Comparison of ENCODE assay signal across 26 cellular contexts in the genomic region with DNA sequence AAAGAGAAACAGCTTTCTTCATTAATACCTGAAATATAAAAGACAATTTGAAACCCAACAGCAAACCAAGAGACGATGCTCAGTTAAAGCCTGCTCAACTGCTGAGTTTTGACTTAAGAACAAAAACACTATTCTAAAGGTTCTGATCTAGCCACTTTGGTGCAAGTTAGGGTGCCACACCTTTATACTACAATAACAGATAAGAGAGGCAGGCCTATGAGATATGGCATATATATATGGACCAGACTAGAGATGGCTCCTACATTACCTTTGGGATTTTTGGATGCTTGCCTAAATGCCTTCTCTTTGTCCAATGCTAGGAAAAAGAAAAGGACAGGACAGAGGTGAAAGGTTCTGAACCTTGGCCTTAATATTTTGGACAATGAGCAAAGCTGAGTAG.
"Had no signal": no experiment of that assay in that cellular context is flagged by ENCODE, and none has a peak within 500 bp of the region (broad histone marks: within the 10 kb centered on the region; RNA-seq: fewer than 3 reads in every experiment).

No MANE protein-coding gene starts in this region.

- DNase-seq: hippocampal formation; immature natural killer cell; kidney; left ventricle myocardium inferior; mesendoderm; naive thymus-derived CD4-positive, alpha-beta T cell; occipital lobe; right lobe of liver; stimulated activated CD4-positive, alpha-beta T cell treated with anti-CD3 and anti-CD28 coated beads, Interleukin-1b, Interleukin-23, amount 100 ng/mL, for 48 hours; stimulated activated CD4-positive, alpha-beta T cell treated with anti-CD3 and anti-CD28 coated beads, Interleukin-2, amount 100 ng/mL, for 48 hours; stimulated activated CD4-positive, alpha-beta T cell treated with anti-CD3 and anti-CD28 coated beads, Interleukin-4, amount 100 ng/mL, for 4 hours; stimulated activated CD8-positive, alpha-beta memory T cell treated with anti-CD3 and anti-CD28 coated beads, Interleukin-4, amount 100 ng/mL, for 48 hours; stimulated activated naive B cell treated with anti-CD40 and anti-IgM and Interleukin-4, amounts not matched to agents 10 μg/mL and 1 μg/mL and 100 μg/mL, for 72 hours; stimulated activated naive CD8-positive, alpha-beta T cell treated with anti-CD3 and anti-CD28 coated beads, Interleukin-15, Interleukin-2, amounts not matched to agents 100 U/mL and 50 U/mL, for 24 hours; stomach; testis; thyroid gland; trophoblast cell; upper lobe of right lung had no signal

- H3K27ac ChIP-seq: left ventricle myocardium inferior, neutrophil, parathyroid adenoma, right atrium auricular region, testis, thyroid gland, upper lobe of right lung had no signal

- H3K27me3 ChIP-seq: neutrophil, right atrium auricular region, right lobe of liver, stomach, testis, thyroid gland, upper lobe of right lung had no signal

- H3K9ac ChIP-seq: parathyroid adenoma had no signal

- H3K4me2 ChIP-seq: smooth muscle cell had no signal

- H3K9me3 Mint-ChIP-seq: immature natural killer cell; mesothelial cell of epicardium; naive thymus-derived CD4-positive, alpha-beta T cell; natural killer cell treated with Interleukin-12 subunit alpha and Interleukin-12 subunit beta and Interleukin-15 and Interleukin-18, amount 100 ng/mL, for 72 hours; stimulated activated naive B cell treated with anti-CD40 and anti-IgM and Interleukin-4, amounts not matched to agents 10 μg/mL and 1 μg/mL and 100 μg/mL, for 72 hours had no signal

- H3K27me3 Mint-ChIP-seq: naive thymus-derived CD4-positive, alpha-beta T cell; natural killer cell treated with Interleukin-12 subunit alpha and Interleukin-12 subunit beta and Interleukin-15 and Interleukin-18, amount 100 ng/mL, for 72 hours; stimulated activated naive B cell treated with anti-CD40 and anti-IgM and Interleukin-4, amounts not matched to agents 10 μg/mL and 1 μg/mL and 100 μg/mL, for 72 hours had no signal

- H3K4me3 Mint-ChIP-seq: immature natural killer cell; mesothelial cell of epicardium; naive thymus-derived CD4-positive, alpha-beta T cell; natural killer cell treated with Interleukin-12 subunit alpha and Interleukin-12 subunit beta and Interleukin-15 and Interleukin-18, amount 100 ng/mL, for 72 hours; stimulated activated naive B cell treated with anti-CD40 and anti-IgM and Interleukin-4, amounts not matched to agents 10 μg/mL and 1 μg/mL and 100 μg/mL, for 72 hours had no signal

- H3K79me2 ChIP-seq: parathyroid adenoma had no signal

- H3K9me3 ChIP-seq: left ventricle myocardium inferior, neutrophil, right atrium auricular region, right lobe of liver, stomach, testis, thyroid gland, upper lobe of right lung had no signal

- ATAC-seq: naive thymus-derived CD4-positive, alpha-beta T cell; natural killer cell treated with Interleukin-12 subunit alpha and Interleukin-12 subunit beta and Interleukin-15 and Interleukin-18, amount 100 ng/mL, for 72 hours; stimulated activated naive B cell treated with anti-CD40 and anti-IgM and Interleukin-4, amounts not matched to agents 10 μg/mL and 1 μg/mL and 100 μg/mL, for 72 hours; stimulated activated naive CD8-positive, alpha-beta T cell treated with anti-CD3 and anti-CD28 coated beads, Interleukin-15, Interleukin-2, amounts not matched to agents 100 U/mL and 50 U/mL, for 24 hours; upper lobe of right lung had no signal

- H3K4me3 ChIP-seq: left ventricle myocardium inferior, lung, right atrium auricular region, right lobe of liver, smooth muscle cell, stomach, testis, thyroid gland, upper lobe of right lung had no signal

- H3K4me1 ChIP-seq: left ventricle myocardium inferior, parathyroid adenoma, right atrium auricular region, testis had no signal

- H3K4me1 Mint-ChIP-seq: immature natural killer cell; mesothelial cell of epicardium; stimulated activated naive B cell treated with anti-CD40 and anti-IgM and Interleukin-4, amounts not matched to agents 10 μg/mL and 1 μg/mL and 100 μg/mL, for 72 hours had no signal

- H2AFZ ChIP-seq: parathyroid adenoma had no signal

- H3K27ac Mint-ChIP-seq: mesothelial cell of epicardium; naive thymus-derived CD4-positive, alpha-beta T cell; natural killer cell treated with Interleukin-12 subunit alpha and Interleukin-12 subunit beta and Interleukin-15 and Interleukin-18, amount 100 ng/mL, for 72 hours; stimulated activated naive B cell treated with anti-CD40 and anti-IgM and Interleukin-4, amounts not matched to agents 10 μg/mL and 1 μg/mL and 100 μg/mL, for 72 hours had no signal
